In the genomic region with DNA sequence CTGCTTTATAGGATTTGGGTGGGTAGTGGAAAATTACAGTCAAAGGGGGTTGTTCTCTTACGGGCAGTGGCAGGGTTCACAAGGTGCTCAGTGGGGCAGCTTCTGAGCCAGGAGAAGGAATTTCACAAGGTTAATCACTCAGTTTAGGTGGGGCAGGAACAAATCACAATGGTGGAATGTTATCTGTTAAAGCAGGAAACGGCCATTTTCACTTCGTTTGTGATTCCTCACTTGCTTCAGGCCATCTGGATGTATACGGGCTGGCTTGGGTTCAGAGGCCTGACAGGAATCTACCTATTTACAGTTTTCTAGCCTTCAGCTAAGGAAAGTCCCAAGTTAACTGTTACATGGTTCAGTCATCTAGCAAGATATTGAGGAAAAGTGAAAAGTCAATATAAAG, we compare ENCODE assay signal across 22 cellular contexts.
"Had no signal": no experiment of that assay in that cellular context is flagged by ENCODE, and none has a peak within 500 bp of the region (broad histone marks: within the 10 kb centered on the region; RNA-seq: fewer than 3 reads in every experiment).

No MANE protein-coding gene starts in this region.

- H3K4me1 Mint-ChIP-seq: neural progenitor cell; stimulated activated naive B cell treated with anti-CD40 and anti-IgM and Interleukin-4, amounts not matched to agents 10 μg/mL and 1 μg/mL and 100 μg/mL, for 72 hours had no signal

- H2AFZ ChIP-seq: neural progenitor cell had no signal

- H3K27me3 Mint-ChIP-seq: natural killer cell treated with Interleukin-12 subunit alpha and Interleukin-12 subunit beta and Interleukin-15 and Interleukin-18, amount 100 ng/mL, for 72 hours; stimulated activated naive B cell treated with anti-CD40 and anti-IgM and Interleukin-4, amounts not matched to agents 10 μg/mL and 1 μg/mL and 100 μg/mL, for 72 hours had no signal

- H3K4me3 ChIP-seq: dorsolateral prefrontal cortex, heart left ventricle, neural progenitor cell, ovary, right atrium auricular region, sigmoid colon, skin epidermis, stomach, thoracic aorta, transverse colon had no signal

- H3K4me3 Mint-ChIP-seq: mesothelial cell of epicardium; natural killer cell treated with Interleukin-12 subunit alpha and Interleukin-12 subunit beta and Interleukin-15 and Interleukin-18, amount 100 ng/mL, for 72 hours; neural progenitor cell; stimulated activated naive B cell treated with anti-CD40 and anti-IgM and Interleukin-4, amounts not matched to agents 10 μg/mL and 1 μg/mL and 100 μg/mL, for 72 hours had no signal

- H3K36me3 Mint-ChIP-seq: stimulated activated naive B cell treated with anti-CD40 and anti-IgM and Interleukin-4, amounts not matched to agents 10 μg/mL and 1 μg/mL and 100 μg/mL, for 72 hours had no signal

- H3K36me3 ChIP-seq: heart left ventricle, neural progenitor cell, ovary, right atrium auricular region, sigmoid colon, stomach, thoracic aorta, transverse colon had no signal

- H3K27ac ChIP-seq: dorsolateral prefrontal cortex, heart left ventricle, neural progenitor cell, ovary, right atrium auricular region, sigmoid colon, skin epidermis, stomach, thoracic aorta, transverse colon had no signal

- ATAC-seq: heart left ventricle; natural killer cell treated with Interleukin-12 subunit alpha and Interleukin-12 subunit beta and Interleukin-15 and Interleukin-18, amount 100 ng/mL, for 72 hours; stimulated activated naive B cell treated with anti-CD40 and anti-IgM and Interleukin-4, amounts not matched to agents 10 μg/mL and 1 μg/mL and 100 μg/mL, for 72 hours had no signal

- H3K9ac ChIP-seq: neural progenitor cell had no signal

- H3K4me2 ChIP-seq: neural progenitor cell had no signal

- H3K27ac Mint-ChIP-seq: mesothelial cell of epicardium; natural killer cell treated with Interleukin-12 subunit alpha and Interleukin-12 subunit beta and Interleukin-15 and Interleukin-18, amount 100 ng/mL, for 72 hours; neural progenitor cell; stimulated activated naive B cell treated with anti-CD40 and anti-IgM and Interleukin-4, amounts not matched to agents 10 μg/mL and 1 μg/mL and 100 μg/mL, for 72 hours had no signal

- H3K9me3 ChIP-seq: ovary, right atrium auricular region, sigmoid colon, stomach, thoracic aorta, transverse colon had no signal

- H3K27me3 ChIP-seq: dorsolateral prefrontal cortex, heart left ventricle, neural progenitor cell, ovary, right atrium auricular region, sigmoid colon, stomach, transverse colon had no signal

- H3K4me1 ChIP-seq: heart left ventricle, neural progenitor cell, right atrium auricular region, sigmoid colon, stomach, transverse colon had no signal

- DNase-seq: cortex of kidney; dorsolateral prefrontal cortex; effector CD8-positive, alpha-beta T cell; foreskin melanocyte; hippocampal formation; kidney glomerular epithelial cell; nucleus accumbens; ovary; sigmoid colon; stimulated activated CD4-positive, alpha-beta T cell treated with anti-CD3 and anti-CD28 coated beads, Interleukin-2, amount 100 ng/mL, for 24 hours; stimulated activated CD4-positive, alpha-beta T cell treated with anti-CD3 and anti-CD28 coated beads, Interleukin-4, amount 100 ng/mL, for 4 hours; stimulated activated naive B cell treated with anti-CD40 and anti-IgM and Interleukin-4, amounts not matched to agents 10 μg/mL and 1 μg/mL and 100 μg/mL, for 72 hours; stomach; substantia nigra; transverse colon had no signal
